ENCODE assay signal across 8 cellular contexts in genomic region chr11:112961146-112961668, GRCh38. TPM values are rescaled to one million over a fixed set of nuclear protein-coding genes. Genes with fewer than 3 reads are reported as not detected.
DNase-seq lines count a peak whose midpoint lies in the region; ATAC-seq, FAIRE-seq and TF ChIP-seq lines count a peak whose summit lies in the region.

NCAM1 (plus strand) TSS chr11:112961420.

- H3K4me1 ChIP-seq in naive thymus-derived CD4-positive, alpha-beta T cell (ENCODE audit: control insufficient read depth in 2 of 2, insufficient read depth in 2 of 2, low read length in 2 of 2) = no peaks in the 10 kb centered on the region
- H3K4me1 ChIP-seq in upper lobe of right lung = peaks cover 11% of the 10 kb centered on the region

- POLR2A ChIA-PET in naive thymus-derived CD4-positive, alpha-beta T cell (lab: Charles Lee) = no interaction called here

- peak; percentile 51 for FAIRE-seq in GM12891 (lab: Jason Lieb, UNC)
- no peak for FAIRE-seq in frontal cortex (lab: Jason Lieb, UNC)

- intact Hi-C loops in naive thymus-derived CD4-positive, alpha-beta T cell (cut with micrococcal nuclease) = no loop called here
- intact Hi-C loops in upper lobe of right lung (cut with DNase I) = no loop called here

- H3K4me1 Mint-ChIP-seq in activated T-cell treated with anti-CD3 and anti-CD28 coated beads, Interleukin-2, amount 50 U/mL, for 4 hours (ENCODE audit: low read depth) = peaks cover 13% of the 10 kb centered on the region
- H3K4me1 Mint-ChIP-seq in naive thymus-derived CD4-positive, alpha-beta T cell = peaks cover 10 to 24% (median 12%) of the 10 kb centered on the region in 7 donors

- no peak for TF ChIP-seq POLR2A in GM12891 (IDR thresholded peaks at IDR 0.05; ENCODE audit: low read depth, low read length)

- CTCF ChIA-PET in naive thymus-derived CD4-positive, alpha-beta T cell (lab: Charles Lee) = interaction anchor here (0.6 kb wide), 1 partner anchor 741 kb away, joined by 3 read pairs; no protein-coding TSS in a partner anchor

- H3K27me3 Mint-ChIP-seq in activated T-cell treated with anti-CD3 and anti-CD28 coated beads, Interleukin-2, amount 50 U/mL, for 4 hours (ENCODE audit: low read depth) = peaks cover 68% of the 10 kb centered on the region
- H3K27me3 Mint-ChIP-seq in naive thymus-derived CD4-positive, alpha-beta T cell = peaks cover 56 to 74% (median 63%) of the 10 kb centered on the region in 5 donors

- peak within 1 kb of the TSS in 1 of 9 donors; percentile 54 for H3K27ac Mint-ChIP-seq in naive thymus-derived CD4-positive, alpha-beta T cell

- H3K9me3 Mint-ChIP-seq in activated T-cell treated with anti-CD3 and anti-CD28 coated beads, Interleukin-2, amount 50 U/mL, for 4 hours = no peaks in the 10 kb centered on the region
- peaks cover 0 to 8% (median 0%) of the 10 kb centered on the region in 11 donors for H3K9me3 Mint-ChIP-seq in naive thymus-derived CD4-positive, alpha-beta T cell

- H3K27ac ChIP-seq in naive thymus-derived CD4-positive, alpha-beta T cell (ENCODE audit: low read depth, low read length) = no peak within 1 kb of the TSS
- H3K27ac ChIP-seq in upper lobe of right lung = no peak within 1 kb of the TSS

- DNase-seq in A172 (ENCODE audit: low spot score) (peak; percentile 70), GM12891 (ENCODE audit: insufficient read length, low spot score) (peak; percentile 21), NCI-H2227 treated with DMSO at 0.1 percent for 48 hours (lab: John Stamatoyannopoulos, UW) (peak; percentile 92), frontal cortex (ENCODE audit: low spot score in 2 of 2) (peak; percentile 49 to 60), upper lobe of right lung (peak; percentile 66)
- no peak for DNase-seq in activated T-cell treated with anti-CD3 and anti-CD28 coated beads, Interleukin-2, amount 50 U/mL, for 4 hours
- DNase-seq in naive thymus-derived CD4-positive, alpha-beta T cell = peak in 2 of 9 donors; percentile 3 to 7

- no peak for TF ChIP-seq CTCF in upper lobe of right lung (IDR thresholded peaks at IDR 0.05)

- H3K36me3 ChIP-seq in naive thymus-derived CD4-positive, alpha-beta T cell (ENCODE audit: control insufficient read depth in 2 of 3, insufficient read depth in 3 of 3, low read length in 3 of 3) = no peaks in the 10 kb centered on the region
- H3K36me3 ChIP-seq in upper lobe of right lung = no peaks in the 10 kb centered on the region

- ATAC-seq in activated T-cell treated with anti-CD3 and anti-CD28 coated beads, Interleukin-2, amount 50 U/mL, for 4 hours = peak; percentile 38 to 60
- ATAC-seq in naive thymus-derived CD4-positive, alpha-beta T cell = peak; percentile 54
- ATAC-seq in upper lobe of right lung (peak; percentile 46), GM19035 (IDR thresholded peaks at IDR 0.05; ENCODE audit: unreplicated experiment) (no peak)

- H3K27me3 ChIP-seq in naive thymus-derived CD4-positive, alpha-beta T cell (ENCODE audit: control insufficient read depth in 2 of 2, insufficient read depth in 2 of 2, low read length in 2 of 2) = no peaks in the 10 kb centered on the region
- H3K27me3 ChIP-seq in upper lobe of right lung = peaks cover 74% of the 10 kb centered on the region

- H3K4me3 Mint-ChIP-seq in activated T-cell treated with anti-CD3 and anti-CD28 coated beads, Interleukin-2, amount 50 U/mL, for 4 hours = peak within 1 kb of the TSS; percentile 79
- H3K4me3 Mint-ChIP-seq in naive thymus-derived CD4-positive, alpha-beta T cell = peak within 1 kb of the TSS; percentile 77 to 93 (median 83)

- H3K36me3 Mint-ChIP-seq in activated T-cell treated with anti-CD3 and anti-CD28 coated beads, Interleukin-2, amount 50 U/mL, for 4 hours (ENCODE audit: insufficient read depth) = no peaks in the 10 kb centered on the region
- H3K36me3 Mint-ChIP-seq in naive thymus-derived CD4-positive, alpha-beta T cell = no peaks in the 10 kb centered on the region

- H3K9me3 ChIP-seq in naive thymus-derived CD4-positive, alpha-beta T cell (ENCODE audit: control insufficient read depth in 2 of 3, low read length in 3 of 3) = no peaks in the 10 kb centered on the region
- no peaks in the 10 kb centered on the region for H3K9me3 ChIP-seq in upper lobe of right lung

- H3K4me3 ChIP-seq in naive thymus-derived CD4-positive, alpha-beta T cell (ENCODE audit: low read length) = peak within 1 kb of the TSS; percentile 33
- H3K4me3 ChIP-seq in upper lobe of right lung = peak within 1 kb of the TSS; percentile 46

TF ChIP-seq in GM12891, 5 proteins besides CTCF, POLR2A, EP300 and RAD21:
- TF ChIP-seq POU2F2 (IDR thresholded peaks at IDR 0.05; ENCODE audit: low read depth, low read length) = no peak
- no peak for TF ChIP-seq TAF1 (IDR thresholded peaks at IDR 0.05; ENCODE audit: low read depth, low read length)

RNA-seq across cellular contexts. Expression of gene NCAM1, which starts in this region (rescaled TPM):
- 6.1 and 9.2 TPM in 2 replicates for total RNA-seq in A172 (2014; rRNA removed; shearing (Covaris generic))
- polyA plus RNA-seq in GM12891 (2012; ENCODE audit: low read depth, missing spikeins) = 0.03 TPM
- under 1 TPM; 0.34 to 0.73 (median 0.57) TPM for total RNA-seq in activated T-cell treated with anti-CD3 and anti-CD28 coated beads, Interleukin-2, amount 50 U/mL, for 4 hours
- total RNA-seq in frontal cortex = 515 TPM
- 10 to 100 TPM in 1 of 5 experiments, 1 to 10 TPM in 2, under 1 TPM in 1, not detected in 1; 0.85 to 18.8 (median 1.2) TPM for total RNA-seq in naive thymus-derived CD4-positive, alpha-beta T cell
- under 1 TPM in 1 of 2 donors, not detected in 1; 0.06 TPM for polyA plus RNA-seq in naive thymus-derived CD4-positive, alpha-beta T cell
- total RNA-seq in upper lobe of right lung = 4.2 TPM

Comparison
In these comparisons a context has a peak if more than half of its experiments do, and no peak if none do; other contexts are left out.
1. RNA of gene NCAM1 (total RNA-seq): 515 TPM in frontal cortex (single experiment); 6.1 to 9.2 TPM in A172, 4.2 TPM in upper lobe of right lung (single experiment), 0.85 to 18.8 TPM in naive thymus-derived CD4-positive, alpha-beta T cell and 0.34 to 0.73 TPM in activated T-cell treated with anti-CD3 and anti-CD28 coated beads, Interleukin-2, amount 50 U/mL, for 4 hours; every median in the first group is over 10 times any median in the second.
2. Peak in ATAC-seq in activated T-cell treated with anti-CD3 and anti-CD28 coated beads, Interleukin-2, amount 50 U/mL, for 4 hours; RNA of the gene not detected or under 1 TPM.